Comparison of ENCODE assay signal across 8 cellular contexts in the genomic region with DNA sequence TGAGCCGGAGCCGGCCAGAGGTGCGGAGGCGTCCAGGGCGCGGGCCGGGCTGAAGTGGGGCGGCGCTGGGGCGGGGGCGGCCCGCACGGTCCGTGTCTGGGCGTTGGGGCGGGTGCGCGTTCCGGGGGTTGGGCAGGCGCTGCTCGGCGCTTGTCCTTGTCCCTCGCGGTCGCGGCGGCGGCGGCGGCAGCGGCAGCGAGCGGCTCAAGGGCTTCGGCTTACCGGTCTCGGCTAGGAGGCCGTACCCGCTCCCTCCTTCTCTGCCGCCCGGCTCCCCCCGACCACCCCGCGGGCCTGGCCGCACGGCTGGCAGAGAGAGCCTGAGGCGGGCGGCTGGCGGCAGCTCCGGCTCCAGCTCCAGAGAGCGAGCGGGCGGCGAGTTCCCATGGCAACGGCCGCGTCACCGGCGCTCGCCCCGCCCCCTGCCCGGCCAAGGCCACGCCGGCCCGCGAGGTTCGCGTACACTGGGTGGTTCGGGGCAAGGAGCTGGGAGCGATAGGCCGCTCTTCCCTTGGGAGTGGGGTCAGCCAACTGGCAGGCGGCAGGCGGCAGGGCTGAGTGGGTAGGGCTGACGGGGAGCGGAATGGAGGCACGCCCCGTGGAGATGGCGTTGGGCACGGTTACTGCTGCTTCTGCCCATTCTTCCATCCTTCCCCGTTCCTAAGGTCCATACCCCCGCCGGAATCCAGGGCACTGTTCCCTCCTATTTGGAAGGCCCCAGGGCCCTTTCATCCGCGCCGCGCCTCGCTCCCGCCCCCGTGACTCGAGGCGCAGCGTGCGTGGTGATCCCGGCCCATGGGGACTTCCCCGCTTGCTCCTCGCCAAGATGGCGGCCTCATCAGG. TPM values are rescaled to one million over a fixed set of nuclear protein-coding genes. Genes with fewer than 3 reads are reported as not detected.
DNase-seq lines count a peak whose midpoint lies in the region; ATAC-seq and TF ChIP-seq lines count a peak whose summit lies in the region.

A gene with protein sequence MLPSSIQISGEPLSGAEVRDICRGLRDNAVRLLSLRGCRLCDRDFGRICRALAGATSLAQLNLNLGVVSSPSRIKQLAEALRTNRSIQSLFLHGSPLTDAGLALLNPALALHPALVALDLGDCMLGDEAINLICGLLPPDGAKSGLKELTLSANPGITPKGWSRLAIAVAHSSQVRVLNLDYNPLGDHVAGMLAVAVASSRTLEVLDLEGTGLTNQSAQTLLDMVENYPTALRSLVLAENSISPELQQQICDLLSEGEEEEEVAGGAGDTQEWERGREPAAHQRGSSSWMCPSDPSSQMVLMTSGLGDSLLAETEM (minus strand): TSS at position 363 of the 843 bp plus-strand sequence. CDS start 561 bp downstream, outside the sequence.

- no peak for TF ChIP-seq POLR2A in breast epithelium (IDR thresholded peaks at IDR 0.05)

- H3K4me1 ChIP-seq in breast epithelium, result peaks cover 2 to 6% of the 10 kb centered on the region in 2 donors

- H3K9me3 ChIP-seq in WERI-Rb-1 (ENCODE audit: severe bottlenecking), result no peaks in the 10 kb centered on the region
- no peaks in the 10 kb centered on the region for H3K9me3 ChIP-seq in breast epithelium

- no peak for TF ChIP-seq CTCF in WERI-Rb-1 (IDR thresholded peaks at IDR 0.05; ENCODE audit: low read depth, low read length)
- TF ChIP-seq CTCF in breast epithelium (IDR thresholded peaks at IDR 0.05), result no peak

- H3K27ac ChIP-seq in WERI-Rb-1 (peak within 1 kb of the TSS; percentile 21; the same call in 1 of the 2 replicates), breast epithelium (peak within 1 kb of the TSS; percentile 49 to 72), skin epidermis (peak within 1 kb of the TSS in 15 of 21 experiments; percentile 15 to 80 (median 62))

- peak within 1 kb of the TSS; percentile 53 for H3K4me3 ChIP-seq in WERI-Rb-1 (ENCODE audit: low read depth, low read length)
- peak within 1 kb of the TSS; percentile 60 to 76 (median 68) for H3K4me3 ChIP-seq in breast epithelium
- peak within 1 kb of the TSS; percentile 48 to 81 (median 67) for H3K4me3 ChIP-seq in skin epidermis

- no peak for ATAC-seq in HG02884 (IDR thresholded peaks at IDR 0.05; ENCODE audit: unreplicated experiment)

- H3K36me3 ChIP-seq in WERI-Rb-1, result peaks cover 58% of the 10 kb centered on the region
- peaks cover 16% of the 10 kb centered on the region for H3K36me3 ChIP-seq in breast epithelium

- intact Hi-C loops in breast epithelium (cut with DNase I; ENCODE audit: low total_unique reads), result loop anchor here (10.0 kb wide), 2 partner anchors 55 to 145 kb away; a partner anchor contains a TSS

- H3K27me3 ChIP-seq in WERI-Rb-1 (ENCODE audit: insufficient read depth, low read depth, severe bottlenecking) (peaks cover 12% of the 10 kb centered on the region), breast epithelium (no peaks in the 10 kb centered on the region)

- DNase-seq in DMS79 treated with DMSO at 0.1 percent for 48 hours (lab: John Stamatoyannopoulos, UW) (peak; percentile 55), H4 (ENCODE audit: low spot score) (peak; percentile 76), NCI-H128 (lab: John Stamatoyannopoulos, UW; ENCODE audit: unreplicated experiment) (peak; percentile 46), WERI-Rb-1 (peak; percentile 91), breast epithelium (ENCODE audit: low spot score in 2 of 2) (peak; percentile 67 to 75), iPS-NIHi7 (ENCODE audit: extremely low spot score) (peak; percentile 87)

RNA-seq across cellular contexts. Expression of the gene that starts here (rescaled TPM):
- 1.0 and 1.8 TPM in 2 replicates for total RNA-seq in H4 (2014; rRNA removed; shearing (Covaris generic))
- under 1 TPM in 2 of 3 donors, not detected in 1; 0.29 to 0.33 TPM for total RNA-seq in breast epithelium

Comparison
In these comparisons a context has a peak if more than half of its experiments do, and no peak if none do; other contexts are left out.
1. Peak in DNase-seq, H3K4me3 ChIP-seq and H3K27ac ChIP-seq in breast epithelium; RNA of the gene not detected or under 1 TPM.